ENCODE assay signal across 1 cellular context in genomic region chrX:153726286-153727107, GRCh38.
TF ChIP-seq lines count a peak whose summit lies in the region.

No MANE protein-coding gene starts in this region.

TF ChIP-seq in HepG2, 621 proteins besides CTCF, POLR2A, EP300 and RAD21 (continues in another document):
- TF ChIP-seq HIC2 (CRISPR knock-in tag; IDR thresholded peaks at IDR 0.05; ENCODE audit: low read depth) (peak; percentile 66), KDM2A (CRISPR knock-in tag; IDR thresholded peaks at IDR 0.05; ENCODE audit: borderline replicate concordance, low read depth) (peak; percentile 33; the same call in 1 of the 2 replicates), SETDB1 (CRISPR knock-in tag; IDR thresholded peaks at IDR 0.05; ENCODE audit: borderline replicate concordance) (no peak), NR2F6 (IDR thresholded peaks at IDR 0.05) (peak; percentile 72), NR2F6 (CRISPR knock-in tag; IDR thresholded peaks at IDR 0.05) (peak; percentile 91), SNAPC4 (CRISPR knock-in tag; IDR thresholded peaks at IDR 0.05) (no peak; the same call in 1 of the 2 replicates), ZNF766 (CRISPR knock-in tag; IDR thresholded peaks at IDR 0.05; ENCODE audit: borderline replicate concordance) (no peak), ZBTB7B (CRISPR knock-in tag; IDR thresholded peaks at IDR 0.05) (no peak; the same call in 1 of the 2 replicates), MAFK (conservative IDR thresholded peaks at IDR 0.05 in 1 of 2, IDR thresholded peaks at IDR 0.05 in 1 of 2; ENCODE audit: low read length in 2 of 2) (no peak), ZNF674 (CRISPR knock-in tag; IDR thresholded peaks at IDR 0.05; ENCODE audit: low read depth) (no peak), DDIT3 (CRISPR knock-in tag; IDR thresholded peaks at IDR 0.05) (no peak), NPAS2 (CRISPR knock-in tag; IDR thresholded peaks at IDR 0.05; ENCODE audit: borderline replicate concordance) (no peak), ZBTB4 (CRISPR knock-in tag; IDR thresholded peaks at IDR 0.05; ENCODE audit: borderline replicate concordance) (no peak), SRF (IDR thresholded peaks at IDR 0.05; ENCODE audit: low read depth, low read length) (no peak), ZNF10 (CRISPR knock-in tag; IDR thresholded peaks at IDR 0.05; ENCODE audit: borderline replicate concordance, low read depth) (no peak), EEA1 (CRISPR knock-in tag; IDR thresholded peaks at IDR 0.05; ENCODE audit: borderline replicate concordance) (no peak), ZFP41 (CRISPR knock-in tag; IDR thresholded peaks at IDR 0.05; ENCODE audit: borderline replicate concordance) (no peak), ZNF503 (CRISPR knock-in tag; IDR thresholded peaks at IDR 0.05) (peak; percentile 58), ZNF414 (CRISPR knock-in tag; IDR thresholded peaks at IDR 0.05) (peak; percentile 91), GTF2F1 (IDR thresholded peaks at IDR 0.05; ENCODE audit: low read length) (no peak), NR0B2 (CRISPR knock-in tag; IDR thresholded peaks at IDR 0.05) (0 out of 2 replicates have a peak, but pooled peaks have one; percentile 38), ZNF546 (CRISPR knock-in tag; conservative IDR thresholded peaks at IDR 0.05) (no peak), ZNF496 (CRISPR knock-in tag; IDR thresholded peaks at IDR 0.05; ENCODE audit: insufficient replicate concordance) (no peak), ZNF598 (CRISPR knock-in tag; IDR thresholded peaks at IDR 0.05; ENCODE audit: borderline replicate concordance) (no peak), RBM22 (optimal IDR thresholded peaks at IDR 0.05; ENCODE audit: low read length) (no peak), CBX1 (IDR thresholded peaks at IDR 0.05; ENCODE audit: low read depth) (no peak), ZBTB10 (CRISPR knock-in tag; IDR thresholded peaks at IDR 0.05; ENCODE audit: borderline replicate concordance) (no peak), ZNF281 (CRISPR knock-in tag; IDR thresholded peaks at IDR 0.05; ENCODE audit: borderline replicate concordance) (no peak), CREB1 (IDR thresholded peaks at IDR 0.05) (no peak), CREB1 (CRISPR knock-in tag; IDR thresholded peaks at IDR 0.05) (no peak), HNF4A (CRISPR knock-in tag; IDR thresholded peaks at IDR 0.05) (peak; percentile 62), HOXA9 (CRISPR knock-in tag; IDR thresholded peaks at IDR 0.05; ENCODE audit: borderline replicate concordance) (no peak), MTF1 (CRISPR knock-in tag; IDR thresholded peaks at IDR 0.05) (no peak), ZZZ3 (CRISPR knock-in tag; IDR thresholded peaks at IDR 0.05; ENCODE audit: borderline replicate concordance) (no peak)
